In genomic region chr17:50735287-50735686, GRCh38 we compare ENCODE assay signal across 15 cellular contexts. TPM values are rescaled to one million over a fixed set of nuclear protein-coding genes. Genes with fewer than 3 reads are reported as not detected.
"Had no signal": no experiment of that assay in that cellular context is flagged by ENCODE, and none has a peak within 500 bp of the region (broad histone marks: within the 10 kb centered on the region; RNA-seq: fewer than 3 reads in every experiment).

No MANE protein-coding gene starts in this region.

- H3K27me3 ChIP-seq: foreskin keratinocyte, pancreas had no signal

- H3K27ac ChIP-seq: foreskin keratinocyte, pancreas, SK-N-MC, thoracic aorta had no signal

- FAIRE-seq: pancreas had no signal

- H3K27me3 Mint-ChIP-seq: brain had no signal

- H3K4me3 ChIP-seq: pancreas, SK-N-MC, thoracic aorta had no signal

- H3K4me1 ChIP-seq: foreskin keratinocyte had no signal

- DNase-seq: activated CD4-positive, CD25-positive, alpha-beta regulatory T cell treated with anti-CD3 and anti-CD28 coated beads, Interleukin-2, amount 50 U/mL, for 72 hours; activated CD8-positive, alpha-beta memory T cell treated with anti-CD3 and anti-CD28 coated beads for 24 hours; activated naive CD4-positive, alpha-beta T cell treated with anti-CD3 and anti-CD28 coated beads, Interleukin-2, amount 50 U/mL, for 16 hours; effector CD8-positive, alpha-beta T cell; foreskin keratinocyte; kidney glomerular epithelial cell; pancreas; stimulated activated CD4-positive, alpha-beta T cell treated with anti-CD3 and anti-CD28 coated beads, Interleukin-1b, Interleukin-23, amount 100 ng/mL, for 48 hours; T1000 had no signal

- H3K4me3 Mint-ChIP-seq: brain had no signal

- H3K9me3 ChIP-seq: pancreas, thoracic aorta had no signal

- ATAC-seq: foreskin keratinocyte, pancreas had no signal

RNA-seq across cellular contexts. Expression of gene ANKRD40CL, which starts 32.0 kb away (rescaled TPM):
- total RNA-seq: foreskin keratinocyte, lower leg skin, mesenteric fat pad, thoracic aorta, urinary bladder had no signal
- polyA plus RNA-seq: foreskin keratinocyte, urinary bladder had no signal
